Comparison of ENCODE assay signal across 16 cellular contexts in genomic region chr1:175873290-175873689, GRCh38.
A peak's percentile ranks its signal among the peaks of the same experiment; 100 is the strongest.
DNase-seq lines count a peak whose midpoint lies in the region; ATAC-seq and TF ChIP-seq lines count a peak whose summit lies in the region.
"Had no signal": no experiment of that assay in that cellular context is flagged by ENCODE, and none has a peak within 500 bp of the region (broad histone marks: within the 10 kb centered on the region; RNA-seq: fewer than 3 reads in every experiment).

No MANE protein-coding gene starts in this region.

- no peak for DNase-seq in endothelial cell (ENCODE audit: low spot score)
- DNase-seq in H7: no peak
- DNase-seq in ureter (ENCODE audit: low spot score): no peak
- DNase-seq: activated CD8-positive, alpha-beta T cell treated with anti-CD3 and anti-CD28 coated beads, Interleukin-2, amount 10 ng/mL, durations not matched to agents 7 days and 5 days; activated naive CD4-positive, alpha-beta T cell treated with Interleukin-2 at 50 U/mL for 16 hours; left cardiac atrium; naive thymus-derived CD4-positive, alpha-beta T cell; NCI-H69 had no signal

- H3K36me3 Mint-ChIP-seq in endothelial cell (ENCODE audit: low read depth, unreplicated experiment): no peaks in the 10 kb centered on the region
- H3K36me3 Mint-ChIP-seq: naive thymus-derived CD4-positive, alpha-beta T cell had no signal

- TF ChIP-seq CTCF in endothelial cell (IDR thresholded peaks at IDR 0.05; ENCODE audit: unreplicated experiment): no peak

- no peaks in the 10 kb centered on the region for H3K4me1 Mint-ChIP-seq in endothelial cell (ENCODE audit: unreplicated experiment)
- H3K4me1 Mint-ChIP-seq: central memory CD8-positive, alpha-beta T cell; naive thymus-derived CD4-positive, alpha-beta T cell had no signal

- H3K27me3 ChIP-seq in H7 (ENCODE audit: control insufficient read depth, insufficient read depth, low read length): peaks cover 1% of the 10 kb centered on the region; the same call in 1 of the 2 replicates

- no peaks in the 10 kb centered on the region for H3K36me3 ChIP-seq in H7 (replicated peaks; ENCODE audit: control insufficient read depth, insufficient read depth, low read length)

- H3K27ac Mint-ChIP-seq in endothelial cell (ENCODE audit: unreplicated experiment): no peak overlapping the region
- H3K27ac Mint-ChIP-seq: activated CD8-positive, alpha-beta T cell treated with anti-CD3 and anti-CD28 coated beads, Interleukin-2, amount 10 ng/mL, durations not matched to agents 7 days and 5 days; naive thymus-derived CD4-positive, alpha-beta T cell; stimulated activated naive CD8-positive, alpha-beta T cell treated with anti-CD3 and anti-CD28 coated beads, Interleukin-15, Interleukin-2, amounts not matched to agents 100 ng/mL and 50 ng/mL, for 24 hours had no signal

- H3K4me3 Mint-ChIP-seq in endothelial cell (ENCODE audit: unreplicated experiment): no peak overlapping the region
- H3K4me3 Mint-ChIP-seq: activated CD8-positive, alpha-beta T cell treated with anti-CD3 and anti-CD28 coated beads, Interleukin-2, amount 10 ng/mL, durations not matched to agents 7 days and 5 days; central memory CD8-positive, alpha-beta T cell; naive thymus-derived CD4-positive, alpha-beta T cell; stimulated activated naive CD8-positive, alpha-beta T cell treated with anti-CD3 and anti-CD28 coated beads, Interleukin-15, Interleukin-2, amounts not matched to agents 100 ng/mL and 50 ng/mL, for 24 hours had no signal

- peak; percentile 96 for ATAC-seq in GM18511 (IDR thresholded peaks at IDR 0.05; ENCODE audit: unreplicated experiment)
- peak; percentile 46 for ATAC-seq in GM19468 (IDR thresholded peaks at IDR 0.05; ENCODE audit: extremely low read depth, unreplicated experiment)
- ATAC-seq in HG02852 (IDR thresholded peaks at IDR 0.05; ENCODE audit: unreplicated experiment): peak; percentile 78
- peak; percentile 85 for ATAC-seq in HG03457 (IDR thresholded peaks at IDR 0.05; ENCODE audit: unreplicated experiment)
- ATAC-seq in esophagus mucosa: no peak
- ATAC-seq: activated CD8-positive, alpha-beta T cell treated with anti-CD3 and anti-CD28 coated beads, Interleukin-2, amount 10 ng/mL, durations not matched to agents 7 days and 5 days; HCT116; left cardiac atrium; naive thymus-derived CD4-positive, alpha-beta T cell had no signal

- no peaks in the 10 kb centered on the region for H3K9me3 Mint-ChIP-seq in endothelial cell (ENCODE audit: unreplicated experiment)
- H3K9me3 Mint-ChIP-seq: central memory CD8-positive, alpha-beta T cell; naive thymus-derived CD4-positive, alpha-beta T cell; stimulated activated naive CD8-positive, alpha-beta T cell treated with anti-CD3 and anti-CD28 coated beads, Interleukin-15, Interleukin-2, amounts not matched to agents 100 ng/mL and 50 ng/mL, for 24 hours had no signal

- H3K4me3 ChIP-seq in H7 (ENCODE audit: insufficient read depth, low read depth, low read length): no peak overlapping the region

- H3K27me3 Mint-ChIP-seq in endothelial cell (ENCODE audit: unreplicated experiment): peaks cover 3% of the 10 kb centered on the region
